8 cellular contexts compared by ENCODE assay signal in the genomic region with DNA sequence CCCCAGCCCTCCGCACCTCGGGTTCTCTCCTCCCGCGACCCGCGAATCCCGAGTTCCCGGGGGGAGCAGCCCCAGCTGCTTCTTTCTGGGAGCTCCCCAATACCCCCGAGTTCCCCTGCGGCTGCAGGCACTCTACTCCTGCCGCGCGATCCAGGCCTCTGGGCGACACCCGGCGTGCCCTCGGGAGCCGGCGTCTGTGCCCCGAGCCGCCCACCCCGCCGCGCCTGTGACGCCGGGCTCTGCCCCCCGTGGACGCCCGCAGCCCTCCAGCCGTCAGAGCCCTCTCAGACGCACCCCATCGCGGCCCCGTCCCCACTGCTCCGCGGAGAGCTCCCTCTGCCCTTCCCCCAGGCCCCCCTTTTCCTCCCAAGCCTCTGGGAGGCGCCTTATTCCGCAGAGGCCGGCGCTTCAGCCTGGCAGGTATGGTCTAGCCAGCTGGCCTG. TPM values are rescaled to one million over a fixed set of nuclear protein-coding genes. Genes with fewer than 3 reads are reported as not detected.
DNase-seq lines count a peak whose midpoint lies in the region; ATAC-seq and TF ChIP-seq lines count a peak whose summit lies in the region.

No MANE protein-coding gene starts in this region.

- no peak for TF ChIP-seq POLR2A in right lobe of liver (IDR thresholded peaks at IDR 0.05)

- no peak overlapping the region for H3K27ac ChIP-seq in brain microvascular endothelial cell
- H3K27ac ChIP-seq in right lobe of liver, result no peak overlapping the region

- intact Hi-C loops in activated naive CD4-positive, alpha-beta T cell treated with anti-CD3 and anti-CD28 coated beads for 36 hours (cut with micrococcal nuclease), result loop anchor here (10.0 kb wide), 1 partner anchor 407 kb away; no protein-coding TSS in a partner anchor
- intact Hi-C loops in right lobe of liver (cut with DNase I), result no loop called here

- no peaks in the 10 kb centered on the region for H3K36me3 Mint-ChIP-seq in activated naive CD4-positive, alpha-beta T cell treated with anti-CD3 and anti-CD28 coated beads for 36 hours (ENCODE audit: low read depth)

- peaks cover 9% of the 10 kb centered on the region for H3K27me3 Mint-ChIP-seq in activated naive CD4-positive, alpha-beta T cell treated with anti-CD3 and anti-CD28 coated beads for 36 hours (ENCODE audit: low read depth)
- H3K27me3 Mint-ChIP-seq in stimulated activated naive CD8-positive, alpha-beta T cell treated with anti-CD3 and anti-CD28 coated beads, Interleukin-15, amount 100 ng/mL, for 72 hours, result peaks cover 39% of the 10 kb centered on the region

- peak overlapping the region; percentile 73 for H3K4me3 Mint-ChIP-seq in activated naive CD4-positive, alpha-beta T cell treated with anti-CD3 and anti-CD28 coated beads for 36 hours
- H3K4me3 Mint-ChIP-seq in stimulated activated naive CD8-positive, alpha-beta T cell treated with anti-CD3 and anti-CD28 coated beads, Interleukin-15, amount 100 ng/mL, for 72 hours, result peak overlapping the region; percentile 75 to 85

- no peak overlapping the region for H3K27ac Mint-ChIP-seq in activated naive CD4-positive, alpha-beta T cell treated with anti-CD3 and anti-CD28 coated beads for 36 hours
- H3K27ac Mint-ChIP-seq in stimulated activated naive CD8-positive, alpha-beta T cell treated with anti-CD3 and anti-CD28 coated beads, Interleukin-15, amount 100 ng/mL, for 72 hours, result peak overlapping the region in 1 of 2 donors; percentile 67

- no peak for TF ChIP-seq CTCF in brain microvascular endothelial cell (IDR thresholded peaks at IDR 0.05; ENCODE audit: low read depth, low read length, missing control alignments)
- no peak for TF ChIP-seq CTCF in right lobe of liver (IDR thresholded peaks at IDR 0.05)

- peak overlapping the region; percentile 41 for H3K4me3 ChIP-seq in brain microvascular endothelial cell (ENCODE audit: low read depth, low read length)
- H3K4me3 ChIP-seq in right lobe of liver, result peak overlapping the region; percentile 38 to 46 (median 39)

- H3K9me3 Mint-ChIP-seq in activated naive CD4-positive, alpha-beta T cell treated with anti-CD3 and anti-CD28 coated beads for 36 hours, result no peaks in the 10 kb centered on the region
- H3K9me3 Mint-ChIP-seq in stimulated activated naive CD8-positive, alpha-beta T cell treated with anti-CD3 and anti-CD28 coated beads, Interleukin-15, amount 100 ng/mL, for 72 hours, result no peaks in the 10 kb centered on the region

- no peaks in the 10 kb centered on the region for H3K9me3 ChIP-seq in right lobe of liver

- H3K4me1 Mint-ChIP-seq in activated naive CD4-positive, alpha-beta T cell treated with anti-CD3 and anti-CD28 coated beads for 36 hours (ENCODE audit: low read depth), result peaks cover 7% of the 10 kb centered on the region
- H3K4me1 Mint-ChIP-seq in stimulated activated naive CD8-positive, alpha-beta T cell treated with anti-CD3 and anti-CD28 coated beads, Interleukin-15, amount 100 ng/mL, for 72 hours, result peaks cover 24% of the 10 kb centered on the region

- CTCF ChIA-PET in activated naive CD4-positive, alpha-beta T cell treated with anti-CD3 and anti-CD28 coated beads for 36 hours (lab: Charles Lee), result interaction anchor here (1.0 to 2.2 kb wide), 2 partner anchors 58 to 80 kb away, joined by 3 to 8 read pairs; no protein-coding TSS in a partner anchor

- H3K27me3 ChIP-seq in brain microvascular endothelial cell (replicated peaks) (peaks cover 9% of the 10 kb centered on the region), right lobe of liver (no peaks in the 10 kb centered on the region)

- DNase-seq in activated naive CD4-positive, alpha-beta T cell treated with anti-CD3 and anti-CD28 coated beads for 36 hours, result peak; percentile 28
- DNase-seq in activated naive CD4-positive, alpha-beta T cell (lab: John Stamatoyannopoulos, UW), result no peak
- DNase-seq in LoVo (ENCODE audit: low spot score), result peak; percentile 1
- DNase-seq in brain microvascular endothelial cell, result no peak
- no peak for DNase-seq in right lobe of liver
- DNase-seq in stimulated activated naive CD8-positive, alpha-beta T cell treated with anti-CD3 and anti-CD28 coated beads, Interleukin-15, amount 100 ng/mL, for 72 hours, result no peak
- DNase-seq in NCI-H128 (lab: John Stamatoyannopoulos, UW; ENCODE audit: unreplicated experiment), result no peak

- in situ Hi-C loops in brain microvascular endothelial cell (cut with HindIII; ENCODE audit: low pct_ligation_motif_present, low sequenced_read_pairs), result no loop called here

- no peaks in the 10 kb centered on the region for H3K36me3 ChIP-seq in brain microvascular endothelial cell (replicated peaks)
- no peaks in the 10 kb centered on the region for H3K36me3 ChIP-seq in right lobe of liver

- peaks cover 0 to 6% (median 3%) of the 10 kb centered on the region in 4 donors for H3K4me1 ChIP-seq in right lobe of liver

- WGBS in right lobe of liver (ENCODE audit: insufficient coverage, low coverage, low lambda C conversion rate, missing lambda C conversion rate), result 9% methylated on average over 15 of the region's 40 CpGs

- ATAC-seq in right lobe of liver (peak in 2 of 4 donors; percentile 11 to 17), HG02938 (IDR thresholded peaks at IDR 0.05; ENCODE audit: unreplicated experiment) (no peak)
- ATAC-seq in stimulated activated naive CD8-positive, alpha-beta T cell treated with anti-CD3 and anti-CD28 coated beads, Interleukin-15, amount 100 ng/mL, for 72 hours, result peak; percentile 70

RNA-seq across cellular contexts. Expression of a gene that starts 0.4 kb away (rescaled TPM):
- total RNA-seq in activated naive CD4-positive, alpha-beta T cell treated with anti-CD3 and anti-CD28 coated beads for 36 hours, result 10 to 100 TPM in 1 of 2 experiments, 1 to 10 TPM in 1; 9.3 to 11.0 TPM
- total RNA-seq in right lobe of liver, result under 1 TPM; 0.12 to 0.68 (median 0.55) TPM

RNA-seq across cellular contexts. Expression of a gene that starts 56.0 kb away (rescaled TPM):
- 10 to 100 TPM; 11.8 to 13.2 TPM for total RNA-seq in activated naive CD4-positive, alpha-beta T cell treated with anti-CD3 and anti-CD28 coated beads for 36 hours
- total RNA-seq in right lobe of liver, result not detected

Comparison
In these comparisons a context has a peak if more than half of its experiments do, and no peak if none do; other contexts are left out.
1. DNase-seq: peak in activated naive CD4-positive, alpha-beta T cell treated with anti-CD3 and anti-CD28 coated beads for 36 hours (single experiment) and LoVo (single experiment); none in activated naive CD4-positive, alpha-beta T cell (0 of 4), brain microvascular endothelial cell (single experiment), right lobe of liver (0 of 3), stimulated activated naive CD8-positive, alpha-beta T cell treated with anti-CD3 and anti-CD28 coated beads, Interleukin-15, amount 100 ng/mL, for 72 hours (0 of 2) and NCI-H128 (single experiment).
2. RNA of a gene that starts 0.4 kb away (total RNA-seq): 9.3 to 11.0 TPM in activated naive CD4-positive, alpha-beta T cell treated with anti-CD3 and anti-CD28 coated beads for 36 hours; 0.12 to 0.68 TPM in right lobe of liver; every median in the first group is over 4 times any median in the second.
3. RNA of a gene that starts 56.0 kb away (total RNA-seq): 11.8 to 13.2 TPM in activated naive CD4-positive, alpha-beta T cell treated with anti-CD3 and anti-CD28 coated beads for 36 hours; not detected in right lobe of liver; every median in the first group is over 10 times any median in the second.